30 cellular contexts compared by ENCODE assay signal in the genomic region with DNA sequence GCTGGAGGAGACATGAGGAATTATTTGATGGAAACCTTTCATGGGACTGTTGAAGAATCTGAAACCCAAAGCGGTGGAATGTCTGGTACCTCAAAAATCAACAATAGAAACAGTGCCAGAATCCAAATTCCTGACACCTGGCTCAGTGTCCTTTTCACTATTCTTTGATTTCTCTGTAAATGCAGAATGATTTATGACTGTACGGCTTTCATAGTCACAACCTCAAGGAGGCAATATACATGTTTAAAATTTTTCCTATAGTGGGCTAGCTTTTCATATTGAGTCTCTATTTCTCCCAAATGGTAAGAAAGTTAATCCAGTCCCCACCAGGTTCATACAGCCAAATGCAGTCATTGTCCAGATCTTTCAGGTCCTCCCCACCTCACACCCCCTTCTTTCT. TPM values are rescaled to one million over a fixed set of nuclear protein-coding genes. Genes with fewer than 3 reads are reported as not detected.
"Had no signal": no experiment of that assay in that cellular context is flagged by ENCODE, and none has a peak within 500 bp of the region (broad histone marks: within the 10 kb centered on the region; RNA-seq: fewer than 3 reads in every experiment).

No MANE protein-coding gene starts in this region.

- H3K27me3 Mint-ChIP-seq: naive thymus-derived CD4-positive, alpha-beta T cell; natural killer cell treated with Interleukin-12 subunit alpha and Interleukin-12 subunit beta and Interleukin-15 and Interleukin-18, amount 100 ng/mL, for 72 hours; progenitor cell of endocrine pancreas; stimulated activated naive B cell treated with anti-CD40 and anti-IgM and Interleukin-4, amounts not matched to agents 10 μg/mL and 1 μg/mL and 100 μg/mL, for 72 hours; type B pancreatic cell had no signal

- H3K27ac Mint-ChIP-seq: immature natural killer cell; natural killer cell treated with Interleukin-12 subunit alpha and Interleukin-12 subunit beta and Interleukin-15 and Interleukin-18, amount 100 ng/mL, for 72 hours; progenitor cell of endocrine pancreas; type B pancreatic cell had no signal

- H3K36me3 Mint-ChIP-seq: natural killer cell treated with Interleukin-12 subunit alpha and Interleukin-12 subunit beta and Interleukin-15 and Interleukin-18, amount 100 ng/mL, for 72 hours; type B pancreatic cell had no signal

- DNase-seq: hypothalamus; immature natural killer cell; kidney; left colon; left lung; lower lobe of right lung; mesendoderm; midbrain; mucosa of descending colon; naive thymus-derived CD4-positive, alpha-beta T cell; ovary; right lobe of liver; stimulated activated CD4-positive, alpha-beta T cell treated with anti-CD3 and anti-CD28 coated beads, Interleukin-1b, Interleukin-23, amount 100 ng/mL, for 48 hours; stimulated activated CD4-positive, alpha-beta T cell treated with anti-CD3 and anti-CD28 coated beads, Interleukin-2, amount 100 ng/mL, for 48 hours; stimulated activated CD4-positive, alpha-beta T cell treated with anti-CD3 and anti-CD28 coated beads, Interleukin-4, amount 100 ng/mL, for 4 hours; stimulated activated CD8-positive, alpha-beta memory T cell treated with anti-CD3 and anti-CD28 coated beads, Interleukin-4, amount 100 ng/mL, for 48 hours; stimulated activated naive B cell treated with anti-CD40 and anti-IgM and Interleukin-4, amounts not matched to agents 10 μg/mL and 1 μg/mL and 100 μg/mL, for 72 hours; stimulated activated naive CD8-positive, alpha-beta T cell treated with anti-CD3 and anti-CD28 coated beads, Interleukin-15, Interleukin-2, amounts not matched to agents 100 U/mL and 50 U/mL, for 24 hours; stomach; tibial artery; uterus had no signal

- ATAC-seq: left colon; left lung; lower lobe of right lung; mucosa of descending colon; naive thymus-derived CD4-positive, alpha-beta T cell; natural killer cell treated with Interleukin-12 subunit alpha and Interleukin-12 subunit beta and Interleukin-15 and Interleukin-18, amount 100 ng/mL, for 72 hours; right lobe of liver; stimulated activated naive CD8-positive, alpha-beta T cell treated with anti-CD3 and anti-CD28 coated beads, Interleukin-15, Interleukin-2, amounts not matched to agents 100 U/mL and 50 U/mL, for 24 hours had no signal

- H3K4me3 ChIP-seq: left lung, lower lobe of right lung, mucosa of descending colon, ovary, right atrium auricular region, right lobe of liver, smooth muscle cell, stomach, thoracic aorta, tibial artery, uterus had no signal

- H3K4me1 Mint-ChIP-seq: immature natural killer cell had no signal

- H3K4me3 Mint-ChIP-seq: immature natural killer cell; naive thymus-derived CD4-positive, alpha-beta T cell; natural killer cell treated with Interleukin-12 subunit alpha and Interleukin-12 subunit beta and Interleukin-15 and Interleukin-18, amount 100 ng/mL, for 72 hours; stimulated activated naive B cell treated with anti-CD40 and anti-IgM and Interleukin-4, amounts not matched to agents 10 μg/mL and 1 μg/mL and 100 μg/mL, for 72 hours; type B pancreatic cell had no signal

- H3K9me3 Mint-ChIP-seq: immature natural killer cell; naive thymus-derived CD4-positive, alpha-beta T cell; natural killer cell treated with Interleukin-12 subunit alpha and Interleukin-12 subunit beta and Interleukin-15 and Interleukin-18, amount 100 ng/mL, for 72 hours; stimulated activated naive B cell treated with anti-CD40 and anti-IgM and Interleukin-4, amounts not matched to agents 10 μg/mL and 1 μg/mL and 100 μg/mL, for 72 hours had no signal

- H3K36me3 ChIP-seq: lower lobe of right lung, ovary, right atrium auricular region, right lobe of liver, thoracic aorta, tibial artery, uterus had no signal

- H3K4me1 ChIP-seq: right atrium auricular region, uterus had no signal

- H3K9me3 ChIP-seq: left lung, lower lobe of right lung, mucosa of descending colon, ovary, right atrium auricular region, right lobe of liver, stomach, thoracic aorta, tibial artery, uterus had no signal

- H3K27me3 ChIP-seq: left lung, ovary, right atrium auricular region, right lobe of liver, stomach, tibial artery, uterus had no signal

- H3K27ac ChIP-seq: left lung, lower lobe of right lung, ovary, right atrium auricular region, right lobe of liver, stomach, thoracic aorta, tibial artery, uterus had no signal

RNA-seq across cellular contexts. Expression of gene DAPP1, which starts 19.3 kb away (rescaled TPM):
- total RNA-seq: myocyte, pulmonary artery endothelial cell had no signal
- polyA plus RNA-seq: neural cell had no signal
